19 cellular contexts compared by ENCODE assay signal in the genomic region with DNA sequence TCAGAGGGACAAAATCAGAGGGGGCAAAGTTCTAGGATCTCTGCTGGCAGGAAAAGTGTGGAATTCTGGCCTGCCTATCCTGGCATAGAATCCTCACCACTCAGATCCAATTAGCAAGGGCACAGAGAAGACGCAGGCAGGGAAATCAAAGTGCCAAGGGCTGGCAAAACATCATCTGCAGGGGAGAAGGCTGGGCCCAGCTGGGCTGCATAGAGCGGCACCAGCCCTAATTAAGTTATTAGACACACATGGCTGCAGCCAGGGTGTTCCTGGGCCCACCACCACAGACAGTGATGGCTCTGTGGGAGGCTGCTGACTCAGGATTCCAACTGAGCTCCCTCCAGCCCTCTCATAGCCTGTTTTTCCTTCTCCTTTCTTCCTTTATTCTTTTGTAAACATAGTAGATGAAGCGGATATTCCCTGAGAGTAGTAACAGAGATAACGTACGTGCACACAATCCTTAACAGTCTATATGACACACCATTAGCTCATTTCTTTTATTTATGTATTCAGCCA.
DNase-seq lines count a peak whose midpoint lies in the region; ATAC-seq and TF ChIP-seq lines count a peak whose summit lies in the region.
"Had no signal": no experiment of that assay in that cellular context is flagged by ENCODE, and none has a peak within 500 bp of the region (broad histone marks: within the 10 kb centered on the region; RNA-seq: fewer than 3 reads in every experiment).

No MANE protein-coding gene starts in this region.

- no peak for TF ChIP-seq CTCF in CD14-positive monocyte (IDR thresholded peaks at IDR 0.05)
- no peak for TF ChIP-seq CTCF in esophagus squamous epithelium (IDR thresholded peaks at IDR 0.05)

- H3K4me3 ChIP-seq in SK-N-MC, result peak overlapping the region; percentile 30
- H3K4me3 ChIP-seq in esophagus squamous epithelium, result no peak overlapping the region
- H3K4me3 ChIP-seq: A549, GM23338, lower lobe of right lung, skin epidermis had no signal

- peaks cover 3 to 10% (median 6%) of the 10 kb centered on the region in 7 donors for H3K9me3 Mint-ChIP-seq in CD14-positive monocyte

- no peaks in the 10 kb centered on the region for H3K4me1 ChIP-seq in esophagus squamous epithelium
- H3K4me1 ChIP-seq: A549, lower lobe of right lung had no signal

- no peaks in the 10 kb centered on the region for H3K4me1 Mint-ChIP-seq in CD14-positive monocyte
- H3K4me1 Mint-ChIP-seq: stimulated activated naive CD8-positive, alpha-beta T cell treated with anti-CD3 and anti-CD28 coated beads, Interleukin-15, amount 100 ng/mL, for 72 hours had no signal

- H3K4me3 Mint-ChIP-seq in CD14-positive monocyte, result no peak overlapping the region
- H3K4me3 Mint-ChIP-seq: GM23338; natural killer cell treated with Interleukin-12 subunit alpha and Interleukin-12 subunit beta and Interleukin-15 and Interleukin-18, amount 100 ng/mL, for 72 hours; stimulated activated naive CD8-positive, alpha-beta T cell treated with anti-CD3 and anti-CD28 coated beads, Interleukin-15, amount 100 ng/mL, for 72 hours had no signal

- H3K9ac ChIP-seq in SK-N-MC (ENCODE audit: insufficient read length), result no peak overlapping the region

- H3K27me3 Mint-ChIP-seq in CD14-positive monocyte (ENCODE audit: low read depth in 3 of 3), result peaks cover 0 to 2% (median 0%) of the 10 kb centered on the region in 3 donors
- H3K27me3 Mint-ChIP-seq: natural killer cell treated with Interleukin-12 subunit alpha and Interleukin-12 subunit beta and Interleukin-15 and Interleukin-18, amount 100 ng/mL, for 72 hours; stimulated activated naive CD8-positive, alpha-beta T cell treated with anti-CD3 and anti-CD28 coated beads, Interleukin-15, amount 100 ng/mL, for 72 hours had no signal

- 70 to 72% methylated on average over 5 of the region's 5 CpGs for WGBS in esophagus squamous epithelium, 2 donors

- H3K36me3 ChIP-seq in SK-N-MC (ENCODE audit: insufficient read depth, low read length), result no peaks in the 10 kb centered on the region
- H3K36me3 ChIP-seq in esophagus squamous epithelium, result no peaks in the 10 kb centered on the region
- H3K36me3 ChIP-seq: lower lobe of right lung had no signal

- peak overlapping the region; percentile 94 for H3K27ac ChIP-seq in SK-N-MC
- H3K27ac ChIP-seq in esophagus squamous epithelium, result no peak overlapping the region
- H3K27ac ChIP-seq: A549, lower lobe of right lung, skin epidermis, VCaP had no signal

- no peaks in the 10 kb centered on the region for H3K27me3 ChIP-seq in esophagus squamous epithelium

- intact Hi-C loops in CD14-positive monocyte (cut with micrococcal nuclease), result no loop called here
- intact Hi-C loops in esophagus squamous epithelium (cut with DNase I), result no loop called here

- no peak overlapping the region for H3K27ac Mint-ChIP-seq in CD14-positive monocyte
- H3K27ac Mint-ChIP-seq: GM23338; natural killer cell treated with Interleukin-12 subunit alpha and Interleukin-12 subunit beta and Interleukin-15 and Interleukin-18, amount 100 ng/mL, for 72 hours; stimulated activated naive CD8-positive, alpha-beta T cell treated with anti-CD3 and anti-CD28 coated beads, Interleukin-15, amount 100 ng/mL, for 72 hours had no signal

- H3K36me3 Mint-ChIP-seq in CD14-positive monocyte, result no peaks in the 10 kb centered on the region
- H3K36me3 Mint-ChIP-seq: natural killer cell treated with Interleukin-12 subunit alpha and Interleukin-12 subunit beta and Interleukin-15 and Interleukin-18, amount 100 ng/mL, for 72 hours had no signal

- H3K9me3 ChIP-seq in SK-N-MC (ENCODE audit: low read depth, low read length) (no peaks in the 10 kb centered on the region; the same call in 1 of the 2 replicates), esophagus squamous epithelium (no peaks in the 10 kb centered on the region)
- H3K9me3 ChIP-seq: A549, lower lobe of right lung had no signal

- no peak for ATAC-seq in HG03469 (IDR thresholded peaks at IDR 0.05; ENCODE audit: unreplicated experiment)
- ATAC-seq in GM21825 (IDR thresholded peaks at IDR 0.05; ENCODE audit: unreplicated experiment), result no peak
- ATAC-seq: A549; GM23338; lower lobe of right lung; natural killer cell treated with Interleukin-12 subunit alpha and Interleukin-12 subunit beta and Interleukin-15 and Interleukin-18, amount 100 ng/mL, for 72 hours; stimulated activated naive CD8-positive, alpha-beta T cell treated with anti-CD3 and anti-CD28 coated beads, Interleukin-15, amount 100 ng/mL, for 72 hours had no signal

- peak; percentile 22 for DNase-seq in NCI-H748 (lab: John Stamatoyannopoulos, UW; ENCODE audit: unreplicated experiment)
- DNase-seq in NCI-H748 treated with DMSO at 0.1 percent for 48 hours (lab: John Stamatoyannopoulos, UW), result no peak
- DNase-seq in SK-N-MC (ENCODE audit: low read depth, low spot score), result peak; percentile 57
- DNase-seq in hypothalamus (lab: John Stamatoyannopoulos, UW), result peak in 27 of 51 donors; percentile 3 to 68 (median 24)
- no peak for DNase-seq in CD14-positive monocyte (ENCODE audit: low spot score)
- no peak for DNase-seq in esophagus squamous epithelium (lab: John Stamatoyannopoulos, UW)
- DNase-seq: activated naive CD4-positive, alpha-beta T cell treated with Interleukin-2 at 50 U/mL for 16 hours; KBM-7; lower lobe of right lung; NCI-H2029; stimulated activated naive CD8-positive, alpha-beta T cell treated with anti-CD3 and anti-CD28 coated beads, Interleukin-15, amount 100 ng/mL, for 72 hours; SW 1271 had no signal

- no peak for TF ChIP-seq POLR2A in esophagus squamous epithelium (IDR thresholded peaks at IDR 0.05)

Comparison
In these comparisons a context has a peak if more than half of its experiments do, and no peak if none do; other contexts are left out.
1. DNase-seq: peak in NCI-H748 (single experiment), SK-N-MC (single experiment) and hypothalamus (27 of 51); none in NCI-H748 treated with DMSO at 0.1 percent for 48 hours (single experiment), CD14-positive monocyte (single experiment) and esophagus squamous epithelium (single experiment).